20 cellular contexts compared by ENCODE assay signal in genomic region chrX:6810796-6811195, GRCh38.
"Had no signal": no experiment of that assay in that cellular context is flagged by ENCODE, and none has a peak within 500 bp of the region (broad histone marks: within the 10 kb centered on the region; RNA-seq: fewer than 3 reads in every experiment).

No MANE protein-coding gene starts in this region.

- H3K4me3 ChIP-seq: adrenal gland, body of pancreas, lower lobe of right lung, smooth muscle cell, stomach, transverse colon had no signal

- H3K27me3 ChIP-seq: adrenal gland, body of pancreas, foreskin keratinocyte, stomach, transverse colon had no signal

- DNase-seq: activated CD4-positive, alpha-beta T cell treated with anti-CD3 and anti-CD28 coated beads for 1 hour; activated CD4-positive, alpha-beta T cell treated with anti-CD3 and anti-CD28 coated beads, Interleukin-2, amount 50 U/mL, for 1 hour; activated CD8-positive, alpha-beta memory T cell treated with anti-CD3 and anti-CD28 coated beads, Interleukin-2, amount 50 U/mL, for 4 hours; activated naive CD4-positive, alpha-beta T cell; activated T-cell treated with anti-CD3 and anti-CD28 coated beads, Interleukin-2, amount 50 U/mL, for 24 hours; adrenal gland; body of pancreas; effector CD4-positive, alpha-beta T cell; kidney; lower lobe of right lung; naive B cell; occipital lobe; stimulated activated CD4-positive, alpha-beta T cell treated with anti-CD3 and anti-CD28 coated beads, Interleukin-15, amount 100 ng/mL, for 24 hours; stomach; T-cell; transverse colon had no signal

- H3K36me3 ChIP-seq: adrenal gland, lower lobe of right lung, stomach, transverse colon had no signal

- H3K4me1 ChIP-seq: adrenal gland, body of pancreas, foreskin keratinocyte, lower lobe of right lung, stomach, transverse colon had no signal

- H3K4me2 ChIP-seq: smooth muscle cell had no signal

- H3K27ac ChIP-seq: adrenal gland, body of pancreas, foreskin keratinocyte, lower lobe of right lung, stomach, transverse colon had no signal

- ATAC-seq: body of pancreas; foreskin keratinocyte; lower lobe of right lung; sciatic nerve; stimulated activated memory B cell treated with anti-CD40 and anti-IgM and Interleukin-4, amounts not matched to agents 10 μg/mL and 1 μg/mL and 100 μg/mL, for 72 hours; T-cell had no signal

- H3K9me3 ChIP-seq: adrenal gland, body of pancreas, lower lobe of right lung, stomach, transverse colon had no signal
